9 cellular contexts compared by ENCODE assay signal in genomic region chr12:116135209-116135930, GRCh38.
DNase-seq lines count a peak whose midpoint lies in the region; ATAC-seq and TF ChIP-seq lines count a peak whose summit lies in the region.
"Had no signal": no experiment of that assay in that cellular context is flagged by ENCODE, and none has a peak within 500 bp of the region (broad histone marks: within the 10 kb centered on the region; RNA-seq: fewer than 3 reads in every experiment).

No MANE protein-coding gene starts in this region.

- no TSS peak for BruUV-seq in MCF 10A (replicated peaks; lab: Mats Ljungman, UMichigan)

- 40 to 58% methylated on average over 1 to 3 of the region's 3 CpGs for WGBS in transverse colon (ENCODE audit: low coverage in 1 of 2), 2 donors

- DNase-seq in MCF 10A (ENCODE audit: unreplicated experiment) = peak; percentile 93
- DNase-seq in breast epithelium (ENCODE audit: low spot score in 2 of 2) = no peak
- peak; percentile 43 for DNase-seq in RKO (ENCODE audit: low spot score)
- no peak for DNase-seq in transverse colon
- DNase-seq in neural progenitor cell (ENCODE audit: low spot score) = no peak
- DNase-seq: NCI-H2107 had no signal

- no peak overlapping the region for H3K4me2 ChIP-seq in neural progenitor cell

- no peaks in the 10 kb centered on the region for H3K9me3 Mint-ChIP-seq in MCF 10A (ENCODE audit: unreplicated experiment)
- H3K9me3 Mint-ChIP-seq in neural progenitor cell = no peaks in the 10 kb centered on the region

- CTCF ChIA-PET in MCF 10A (lab: Yijun Ruan, JAX) = interaction anchor here (0.5 to 2.6 kb wide), 6 partner anchors 9 to 295 kb away, joined by 3 to 14 read pairs (median 4); no protein-coding TSS in a partner anchor

- H3K9ac ChIP-seq in neural progenitor cell = no peak overlapping the region

- H3K9me3 ChIP-seq in breast epithelium = no peaks in the 10 kb centered on the region
- H3K9me3 ChIP-seq in transverse colon = no peaks in the 10 kb centered on the region
- H3K9me3 ChIP-seq in neural progenitor cell (ENCODE audit: low read depth) = no peaks in the 10 kb centered on the region

- H3K36me3 ChIP-seq in breast epithelium (no peaks in the 10 kb centered on the region), transverse colon (no peaks in the 10 kb centered on the region), neural progenitor cell (no peaks in the 10 kb centered on the region)

- no peak overlapping the region for H3K4me3 ChIP-seq in breast epithelium
- H3K4me3 ChIP-seq in transverse colon = no peak overlapping the region
- H3K4me3 ChIP-seq in neural progenitor cell = no peak overlapping the region

- H3K27ac Mint-ChIP-seq in MCF 10A (ENCODE audit: low read depth, unreplicated experiment) = no peak overlapping the region
- no peak overlapping the region for H3K27ac Mint-ChIP-seq in neural progenitor cell

- in situ Hi-C loops in transverse colon (cut with MboI; ENCODE audit: low pct_ligation_motif_present in 1 of 4, low pct_unique_long_range_greater_than_20kb in 1 of 4, low sequenced_read_pairs in 3 of 4) = no loop called here

- no peaks in the 10 kb centered on the region for H3F3A ChIP-seq in neural progenitor cell (ENCODE audit: low read depth)

- H2AFZ ChIP-seq in neural progenitor cell (replicated peaks) = no peak overlapping the region

- H3K36me3 Mint-ChIP-seq in MCF 10A (ENCODE audit: insufficient read depth, unreplicated experiment) = no peaks in the 10 kb centered on the region
- H3K36me3 Mint-ChIP-seq in neural progenitor cell = no peaks in the 10 kb centered on the region

- H4K20me1 ChIP-seq in neural progenitor cell (ENCODE audit: low read depth) = peaks cover 80% of the 10 kb centered on the region

- H3K4me3 Mint-ChIP-seq in MCF 10A (ENCODE audit: unreplicated experiment) = no peak overlapping the region
- no peak overlapping the region for H3K4me3 Mint-ChIP-seq in neural progenitor cell

- TF ChIP-seq CTCF in MCF 10A (IDR thresholded peaks at IDR 0.05; ENCODE audit: unreplicated experiment) (no peak), breast epithelium (IDR thresholded peaks at IDR 0.05) (no peak), transverse colon (IDR thresholded peaks at IDR 0.05) (no peak), neural progenitor cell (IDR thresholded peaks at IDR 0.05) (no peak)

- TF ChIP-seq POLR2A in breast epithelium (IDR thresholded peaks at IDR 0.05) (no peak), transverse colon (IDR thresholded peaks at IDR 0.05) (no peak)

- H3K27me3 Mint-ChIP-seq in MCF 10A (ENCODE audit: insufficient read depth, unreplicated experiment) (no peaks in the 10 kb centered on the region), neural progenitor cell (ENCODE audit: insufficient read depth, low read depth) (no peaks in the 10 kb centered on the region)

- H3K27me3 ChIP-seq in breast epithelium (no peaks in the 10 kb centered on the region), transverse colon (no peaks in the 10 kb centered on the region), neural progenitor cell (no peaks in the 10 kb centered on the region)

- POLR2A ChIA-PET in MCF 10A (lab: Yijun Ruan, JAX) = interaction anchor here (0.9 to 1.6 kb wide), 5 partner anchors 10 to 120 kb away, joined by 3 to 10 read pairs (median 5); no protein-coding TSS in a partner anchor

- intact Hi-C loops in MCF 10A (cut with micrococcal nuclease) (no loop called here), breast epithelium (cut with DNase I; ENCODE audit: low total_unique reads) (no loop called here), transverse colon (cut with DNase I; ENCODE audit: low total_unique reads) (no loop called here)

- peaks cover 98% of the 10 kb centered on the region for H3K79me2 ChIP-seq in neural progenitor cell (ENCODE audit: low read depth)

- TF ChIP-seq EP300 in transverse colon (IDR thresholded peaks at IDR 0.05; ENCODE audit: low read depth) = no peak

- H3K4me1 Mint-ChIP-seq in MCF 10A (ENCODE audit: insufficient read depth, unreplicated experiment) (peaks cover 48% of the 10 kb centered on the region), neural progenitor cell (peaks cover 48% of the 10 kb centered on the region)

- peak overlapping the region in 1 of 2 donors; percentile 6 for H3K27ac ChIP-seq in breast epithelium
- H3K27ac ChIP-seq in transverse colon = peak overlapping the region; percentile 1 to 56 (median 28)
- no peak overlapping the region for H3K27ac ChIP-seq in neural progenitor cell

- H3K4me1 ChIP-seq in breast epithelium (peaks cover 0 to 26% of the 10 kb centered on the region in 2 donors), transverse colon (peaks cover 8 to 77% (median 35%) of the 10 kb centered on the region in 4 donors), neural progenitor cell (peaks cover 32% of the 10 kb centered on the region)

- ATAC-seq in esophagus mucosa = peak; percentile 56
- ATAC-seq in GM18519 (IDR thresholded peaks at IDR 0.05; ENCODE audit: low FRiP score, unreplicated experiment) = no peak
- ATAC-seq in GM19395 (IDR thresholded peaks at IDR 0.05; ENCODE audit: unreplicated experiment) = no peak

Comparison
In these comparisons a context has a peak if more than half of its experiments do, and no peak if none do; other contexts are left out.
1. DNase-seq: peak in MCF 10A (single experiment) and RKO (single experiment); none in breast epithelium (0 of 2), transverse colon (single experiment) and neural progenitor cell (single experiment).